In the genomic region with DNA sequence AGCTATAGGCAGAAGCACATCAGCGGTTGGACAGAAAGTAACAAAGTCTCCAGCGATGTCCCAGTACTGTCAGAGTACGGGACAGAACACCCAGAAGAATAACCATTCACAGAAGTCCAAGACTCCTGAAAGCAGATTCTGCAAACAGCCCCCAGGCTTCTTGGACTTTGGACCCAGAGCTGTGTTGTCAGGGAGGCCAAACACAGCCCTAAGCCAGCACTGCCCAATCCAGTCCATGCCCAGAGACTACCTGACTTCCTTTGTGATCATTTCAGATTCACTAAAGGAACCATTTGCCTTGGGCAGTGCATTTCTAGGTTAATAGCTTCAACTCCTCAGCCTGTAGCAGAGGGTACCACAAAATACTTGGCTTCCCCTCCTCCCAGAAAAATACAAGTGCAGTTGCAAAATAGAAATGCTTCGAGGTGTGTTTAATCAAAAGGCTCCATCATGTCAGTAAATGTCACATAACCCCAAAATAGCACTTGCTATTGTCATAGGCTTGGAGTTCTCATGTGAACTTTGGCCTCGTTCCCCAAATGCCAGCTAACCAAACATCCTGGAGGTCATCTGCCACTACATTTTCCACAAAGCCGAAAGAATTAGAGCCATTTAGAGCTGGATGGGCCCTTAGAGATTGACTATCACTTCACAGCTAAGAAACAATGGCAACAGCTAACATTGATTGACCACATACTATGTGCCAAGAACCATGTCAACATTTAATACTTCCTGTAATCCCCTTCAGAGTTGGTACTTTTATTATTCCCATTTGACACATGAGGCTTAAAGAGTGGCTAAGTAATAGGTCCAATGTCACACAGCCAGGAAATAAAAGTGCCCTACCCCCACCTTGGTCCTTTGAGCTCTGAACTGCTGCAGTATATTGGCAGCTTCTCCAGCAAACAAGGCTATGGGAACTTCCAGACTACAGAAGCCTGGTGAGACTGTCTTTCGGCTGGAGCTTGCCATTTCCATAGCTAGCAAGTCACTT, we compare ENCODE assay signal across 1 cellular context.
TF ChIP-seq lines count a peak whose summit lies in the region.

No MANE protein-coding gene starts in this region.

TF ChIP-seq in HepG2, 621 proteins besides CTCF, POLR2A, EP300 and RAD21 (continued from another document and continues in another):
- TF ChIP-seq, protein P1, sequence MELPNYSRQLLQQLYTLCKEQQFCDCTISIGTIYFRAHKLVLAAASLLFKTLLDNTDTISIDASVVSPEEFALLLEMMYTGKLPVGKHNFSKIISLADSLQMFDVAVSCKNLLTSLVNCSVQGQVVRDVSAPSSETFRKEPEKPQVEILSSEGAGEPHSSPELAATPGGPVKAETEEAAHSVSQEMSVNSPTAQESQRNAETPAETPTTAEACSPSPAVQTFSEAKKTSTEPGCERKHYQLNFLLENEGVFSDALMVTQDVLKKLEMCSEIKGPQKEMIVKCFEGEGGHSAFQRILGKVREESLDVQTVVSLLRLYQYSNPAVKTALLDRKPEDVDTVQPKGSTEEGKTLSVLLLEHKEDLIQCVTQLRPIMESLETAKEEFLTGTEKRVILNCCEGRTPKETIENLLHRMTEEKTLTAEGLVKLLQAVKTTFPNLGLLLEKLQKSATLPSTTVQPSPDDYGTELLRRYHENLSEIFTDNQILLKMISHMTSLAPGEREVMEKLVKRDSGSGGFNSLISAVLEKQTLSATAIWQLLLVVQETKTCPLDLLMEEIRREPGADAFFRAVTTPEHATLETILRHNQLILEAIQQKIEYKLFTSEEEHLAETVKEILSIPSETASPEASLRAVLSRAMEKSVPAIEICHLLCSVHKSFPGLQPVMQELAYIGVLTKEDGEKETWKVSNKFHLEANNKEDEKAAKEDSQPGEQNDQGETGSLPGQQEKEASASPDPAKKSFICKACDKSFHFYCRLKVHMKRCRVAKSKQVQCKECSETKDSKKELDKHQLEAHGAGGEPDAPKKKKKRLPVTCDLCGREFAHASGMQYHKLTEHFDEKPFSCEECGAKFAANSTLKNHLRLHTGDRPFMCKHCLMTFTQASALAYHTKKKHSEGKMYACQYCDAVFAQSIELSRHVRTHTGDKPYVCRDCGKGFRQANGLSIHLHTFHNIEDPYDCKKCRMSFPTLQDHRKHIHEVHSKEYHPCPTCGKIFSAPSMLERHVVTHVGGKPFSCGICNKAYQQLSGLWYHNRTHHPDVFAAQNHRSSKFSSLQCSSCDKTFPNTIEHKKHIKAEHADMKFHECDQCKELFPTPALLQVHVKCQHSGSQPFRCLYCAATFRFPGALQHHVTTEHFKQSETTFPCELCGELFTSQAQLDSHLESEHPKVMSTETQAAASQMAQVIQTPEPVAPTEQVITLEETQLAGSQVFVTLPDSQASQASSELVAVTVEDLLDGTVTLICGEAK (IDR thresholded peaks at IDR 0.05): no peak
- TF ChIP-seq, protein P1 (CRISPR knock-in tag; IDR thresholded peaks at IDR 0.05): no peak
- TF ChIP-seq, protein P2, sequence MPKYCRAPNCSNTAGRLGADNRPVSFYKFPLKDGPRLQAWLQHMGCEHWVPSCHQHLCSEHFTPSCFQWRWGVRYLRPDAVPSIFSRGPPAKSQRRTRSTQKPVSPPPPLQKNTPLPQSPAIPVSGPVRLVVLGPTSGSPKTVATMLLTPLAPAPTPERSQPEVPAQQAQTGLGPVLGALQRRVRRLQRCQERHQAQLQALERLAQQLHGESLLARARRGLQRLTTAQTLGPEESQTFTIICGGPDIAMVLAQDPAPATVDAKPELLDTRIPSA (CRISPR knock-in tag; IDR thresholded peaks at IDR 0.05; ENCODE audit: borderline replicate concordance): no peak
- no peak for TF ChIP-seq KLF9 (CRISPR knock-in tag; IDR thresholded peaks at IDR 0.05; ENCODE audit: low read depth)
- TF ChIP-seq HMG20A (CRISPR knock-in tag; IDR thresholded peaks at IDR 0.05; ENCODE audit: borderline replicate concordance): 0 out of 2 replicates have a peak, but pooled peaks have one; percentile 41
- no peak for TF ChIP-seq YEATS2 (CRISPR knock-in tag; IDR thresholded peaks at IDR 0.05; ENCODE audit: borderline replicate concordance)
- TF ChIP-seq SAP130 (CRISPR knock-in tag; IDR thresholded peaks at IDR 0.05; ENCODE audit: low read depth): peak; percentile 46
- TF ChIP-seq ATF7-NPFF (CRISPR knock-in tag; IDR thresholded peaks at IDR 0.05; ENCODE audit: low read depth): no peak
- TF ChIP-seq HHEX (CRISPR knock-in tag; IDR thresholded peaks at IDR 0.05): peak; percentile 6; the same call in 1 of the 2 replicates
- no peak for TF ChIP-seq ATF1 (CRISPR knock-in tag; IDR thresholded peaks at IDR 0.05)
- TF ChIP-seq ZNF619 (CRISPR knock-in tag; IDR thresholded peaks at IDR 0.05): no peak
- TF ChIP-seq RNF2 (conservative IDR thresholded peaks at IDR 0.05; ENCODE audit: low read depth): no peak
- TF ChIP-seq MTA1 (CRISPR knock-in tag; IDR thresholded peaks at IDR 0.05; ENCODE audit: borderline replicate concordance): no peak
- no peak for TF ChIP-seq NFE2 (CRISPR knock-in tag; IDR thresholded peaks at IDR 0.05)
- TF ChIP-seq KDM5A (IDR thresholded peaks at IDR 0.05; ENCODE audit: borderline replicate concordance, low read length): no peak
- no peak for TF ChIP-seq NR1H2 (CRISPR knock-in tag; IDR thresholded peaks at IDR 0.05; ENCODE audit: borderline replicate concordance, low read depth)
- TF ChIP-seq, protein P3, sequence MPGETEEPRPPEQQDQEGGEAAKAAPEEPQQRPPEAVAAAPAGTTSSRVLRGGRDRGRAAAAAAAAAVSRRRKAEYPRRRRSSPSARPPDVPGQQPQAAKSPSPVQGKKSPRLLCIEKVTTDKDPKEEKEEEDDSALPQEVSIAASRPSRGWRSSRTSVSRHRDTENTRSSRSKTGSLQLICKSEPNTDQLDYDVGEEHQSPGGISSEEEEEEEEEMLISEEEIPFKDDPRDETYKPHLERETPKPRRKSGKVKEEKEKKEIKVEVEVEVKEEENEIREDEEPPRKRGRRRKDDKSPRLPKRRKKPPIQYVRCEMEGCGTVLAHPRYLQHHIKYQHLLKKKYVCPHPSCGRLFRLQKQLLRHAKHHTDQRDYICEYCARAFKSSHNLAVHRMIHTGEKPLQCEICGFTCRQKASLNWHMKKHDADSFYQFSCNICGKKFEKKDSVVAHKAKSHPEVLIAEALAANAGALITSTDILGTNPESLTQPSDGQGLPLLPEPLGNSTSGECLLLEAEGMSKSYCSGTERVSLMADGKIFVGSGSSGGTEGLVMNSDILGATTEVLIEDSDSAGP (CRISPR knock-in tag; IDR thresholded peaks at IDR 0.05; ENCODE audit: borderline replicate concordance): no peak
- no peak for TF ChIP-seq HCFC1 (IDR thresholded peaks at IDR 0.05; ENCODE audit: low read depth, low read length)
- 0 out of 2 replicates have a peak, but pooled peaks have one; percentile 11 for TF ChIP-seq ZFY (CRISPR knock-in tag; IDR thresholded peaks at IDR 0.05)
- TF ChIP-seq NONO (IDR thresholded peaks at IDR 0.05): no peak
- 0 out of 2 replicates have a peak, but pooled peaks have one; percentile 33 for TF ChIP-seq NONO (CRISPR knock-in tag; conservative IDR thresholded peaks at IDR 0.05)
- no peak for TF ChIP-seq JDP2 (CRISPR knock-in tag; IDR thresholded peaks at IDR 0.05; ENCODE audit: borderline replicate concordance)
- TF ChIP-seq ZNF790 (CRISPR knock-in tag; IDR thresholded peaks at IDR 0.05; ENCODE audit: borderline replicate concordance): no peak
- no peak for TF ChIP-seq ZNF432 (CRISPR knock-in tag; IDR thresholded peaks at IDR 0.05; ENCODE audit: borderline replicate concordance)
- TF ChIP-seq AGO1 (IDR thresholded peaks at IDR 0.05; ENCODE audit: low read depth, low read length, poor library complexity, severe bottlenecking): no peak
- TF ChIP-seq, protein P4, sequence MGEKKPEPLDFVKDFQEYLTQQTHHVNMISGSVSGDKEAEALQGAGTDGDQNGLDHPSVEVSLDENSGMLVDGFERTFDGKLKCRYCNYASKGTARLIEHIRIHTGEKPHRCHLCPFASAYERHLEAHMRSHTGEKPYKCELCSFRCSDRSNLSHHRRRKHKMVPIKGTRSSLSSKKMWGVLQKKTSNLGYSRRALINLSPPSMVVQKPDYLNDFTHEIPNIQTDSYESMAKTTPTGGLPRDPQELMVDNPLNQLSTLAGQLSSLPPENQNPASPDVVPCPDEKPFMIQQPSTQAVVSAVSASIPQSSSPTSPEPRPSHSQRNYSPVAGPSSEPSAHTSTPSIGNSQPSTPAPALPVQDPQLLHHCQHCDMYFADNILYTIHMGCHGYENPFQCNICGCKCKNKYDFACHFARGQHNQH (CRISPR knock-in tag; IDR thresholded peaks at IDR 0.05): no peak
- no peak; the same call in 1 of the 2 replicates for TF ChIP-seq BRD4 (CRISPR knock-in tag; IDR thresholded peaks at IDR 0.05)
- peak; percentile 56; the same call in 1 of the 2 replicates for TF ChIP-seq CREM (IDR thresholded peaks at IDR 0.05)
- no peak for TF ChIP-seq CREM (CRISPR knock-in tag; IDR thresholded peaks at IDR 0.05)
- TF ChIP-seq, protein P5, sequence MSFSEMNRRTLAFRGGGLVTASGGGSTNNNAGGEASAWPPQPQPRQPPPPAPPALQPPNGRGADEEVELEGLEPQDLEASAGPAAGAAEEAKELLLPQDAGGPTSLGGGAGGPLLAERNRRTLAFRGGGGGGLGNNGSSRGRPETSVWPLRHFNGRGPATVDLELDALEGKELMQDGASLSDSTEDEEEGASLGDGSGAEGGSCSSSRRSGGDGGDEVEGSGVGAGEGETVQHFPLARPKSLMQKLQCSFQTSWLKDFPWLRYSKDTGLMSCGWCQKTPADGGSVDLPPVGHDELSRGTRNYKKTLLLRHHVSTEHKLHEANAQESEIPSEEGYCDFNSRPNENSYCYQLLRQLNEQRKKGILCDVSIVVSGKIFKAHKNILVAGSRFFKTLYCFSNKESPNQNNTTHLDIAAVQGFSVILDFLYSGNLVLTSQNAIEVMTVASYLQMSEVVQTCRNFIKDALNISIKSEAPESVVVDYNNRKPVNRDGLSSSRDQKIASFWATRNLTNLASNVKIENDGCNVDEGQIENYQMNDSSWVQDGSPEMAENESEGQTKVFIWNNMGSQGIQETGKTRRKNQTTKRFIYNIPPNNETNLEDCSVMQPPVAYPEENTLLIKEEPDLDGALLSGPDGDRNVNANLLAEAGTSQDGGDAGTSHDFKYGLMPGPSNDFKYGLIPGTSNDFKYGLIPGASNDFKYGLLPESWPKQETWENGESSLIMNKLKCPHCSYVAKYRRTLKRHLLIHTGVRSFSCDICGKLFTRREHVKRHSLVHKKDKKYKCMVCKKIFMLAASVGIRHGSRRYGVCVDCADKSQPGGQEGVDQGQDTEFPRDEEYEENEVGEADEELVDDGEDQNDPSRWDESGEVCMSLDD (CRISPR knock-in tag; IDR thresholded peaks at IDR 0.05; ENCODE audit: borderline replicate concordance): no peak
- TF ChIP-seq ZNF383 (CRISPR knock-in tag; IDR thresholded peaks at IDR 0.05; ENCODE audit: borderline replicate concordance): no peak
- TF ChIP-seq, protein P6, sequence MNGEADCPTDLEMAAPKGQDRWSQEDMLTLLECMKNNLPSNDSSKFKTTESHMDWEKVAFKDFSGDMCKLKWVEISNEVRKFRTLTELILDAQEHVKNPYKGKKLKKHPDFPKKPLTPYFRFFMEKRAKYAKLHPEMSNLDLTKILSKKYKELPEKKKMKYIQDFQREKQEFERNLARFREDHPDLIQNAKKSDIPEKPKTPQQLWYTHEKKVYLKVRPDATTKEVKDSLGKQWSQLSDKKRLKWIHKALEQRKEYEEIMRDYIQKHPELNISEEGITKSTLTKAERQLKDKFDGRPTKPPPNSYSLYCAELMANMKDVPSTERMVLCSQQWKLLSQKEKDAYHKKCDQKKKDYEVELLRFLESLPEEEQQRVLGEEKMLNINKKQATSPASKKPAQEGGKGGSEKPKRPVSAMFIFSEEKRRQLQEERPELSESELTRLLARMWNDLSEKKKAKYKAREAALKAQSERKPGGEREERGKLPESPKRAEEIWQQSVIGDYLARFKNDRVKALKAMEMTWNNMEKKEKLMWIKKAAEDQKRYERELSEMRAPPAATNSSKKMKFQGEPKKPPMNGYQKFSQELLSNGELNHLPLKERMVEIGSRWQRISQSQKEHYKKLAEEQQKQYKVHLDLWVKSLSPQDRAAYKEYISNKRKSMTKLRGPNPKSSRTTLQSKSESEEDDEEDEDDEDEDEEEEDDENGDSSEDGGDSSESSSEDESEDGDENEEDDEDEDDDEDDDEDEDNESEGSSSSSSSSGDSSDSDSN (CRISPR knock-in tag; IDR thresholded peaks at IDR 0.05): peak; percentile 26; the same call in 1 of the 2 replicates
- TF ChIP-seq, protein P7, sequence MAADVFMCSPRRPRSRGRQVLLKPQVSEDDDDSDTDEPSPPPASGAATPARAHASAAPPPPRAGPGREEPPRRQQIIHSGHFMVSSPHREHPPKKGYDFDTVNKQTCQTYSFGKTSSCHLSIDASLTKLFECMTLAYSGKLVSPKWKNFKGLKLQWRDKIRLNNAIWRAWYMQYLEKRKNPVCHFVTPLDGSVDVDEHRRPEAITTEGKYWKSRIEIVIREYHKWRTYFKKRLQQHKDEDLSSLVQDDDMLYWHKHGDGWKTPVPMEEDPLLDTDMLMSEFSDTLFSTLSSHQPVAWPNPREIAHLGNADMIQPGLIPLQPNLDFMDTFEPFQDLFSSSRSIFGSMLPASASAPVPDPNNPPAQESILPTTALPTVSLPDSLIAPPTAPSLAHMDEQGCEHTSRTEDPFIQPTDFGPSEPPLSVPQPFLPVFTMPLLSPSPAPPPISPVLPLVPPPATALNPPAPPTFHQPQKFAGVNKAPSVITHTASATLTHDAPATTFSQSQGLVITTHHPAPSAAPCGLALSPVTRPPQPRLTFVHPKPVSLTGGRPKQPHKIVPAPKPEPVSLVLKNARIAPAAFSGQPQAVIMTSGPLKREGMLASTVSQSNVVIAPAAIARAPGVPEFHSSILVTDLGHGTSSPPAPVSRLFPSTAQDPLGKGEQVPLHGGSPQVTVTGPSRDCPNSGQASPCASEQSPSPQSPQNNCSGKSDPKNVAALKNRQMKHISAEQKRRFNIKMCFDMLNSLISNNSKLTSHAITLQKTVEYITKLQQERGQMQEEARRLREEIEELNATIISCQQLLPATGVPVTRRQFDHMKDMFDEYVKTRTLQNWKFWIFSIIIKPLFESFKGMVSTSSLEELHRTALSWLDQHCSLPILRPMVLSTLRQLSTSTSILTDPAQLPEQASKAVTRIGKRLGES (CRISPR knock-in tag; IDR thresholded peaks at IDR 0.05; ENCODE audit: borderline replicate concordance): no peak
